Comparison of ENCODE assay signal across 16 cellular contexts in the genomic region with DNA sequence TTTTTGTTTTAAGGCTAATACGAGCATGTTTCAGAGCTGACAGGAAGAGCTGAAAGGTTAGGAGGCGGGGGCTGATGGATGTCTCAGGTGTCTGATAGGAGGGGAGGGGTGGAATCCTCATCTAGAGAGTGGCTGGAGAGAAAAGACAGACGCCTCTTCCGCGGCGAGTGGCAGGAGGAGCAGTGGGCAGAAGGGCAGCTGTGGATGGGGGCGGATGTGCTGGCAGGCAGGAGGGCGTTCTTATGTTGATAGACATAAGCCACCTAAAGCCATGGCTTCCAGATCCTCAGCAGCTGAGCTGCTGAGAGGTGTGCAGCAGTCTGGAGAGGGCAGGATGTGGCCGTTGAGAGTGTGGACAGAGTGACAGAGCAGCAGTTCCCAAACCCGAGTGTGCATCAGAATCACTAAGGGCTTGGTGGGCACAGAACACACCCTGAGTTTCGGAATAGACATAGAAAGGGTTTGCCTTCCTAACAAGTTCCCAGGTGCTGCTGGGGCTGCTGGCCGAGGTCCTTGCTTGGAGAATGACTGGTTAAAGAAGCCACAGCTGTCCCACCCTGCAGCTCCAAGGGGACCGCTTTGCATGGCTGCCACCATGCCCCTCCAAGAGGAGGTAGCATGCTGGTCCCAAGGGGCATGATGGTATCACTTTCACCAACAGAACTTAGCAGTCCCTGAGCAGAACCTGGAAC. TPM values are rescaled to one million over a fixed set of nuclear protein-coding genes. Genes with fewer than 3 reads are reported as not detected.
DNase-seq lines count a peak whose midpoint lies in the region; ATAC-seq and TF ChIP-seq lines count a peak whose summit lies in the region.
"Had no signal": no experiment of that assay in that cellular context is flagged by ENCODE, and none has a peak within 500 bp of the region (broad histone marks: within the 10 kb centered on the region; RNA-seq: fewer than 3 reads in every experiment).

No MANE protein-coding gene starts in this region.

- intact Hi-C loops in body of pancreas (cut with DNase I): no loop called here

- H4K20me1 ChIP-seq in BLaER1: peaks cover 8% of the 10 kb centered on the region

- H3K4me3 ChIP-seq in BLaER1: no peak overlapping the region
- H3K4me3 ChIP-seq in iPS-20b (ENCODE audit: low read length): peak overlapping the region; percentile 24; the same call in 1 of the 2 replicates
- H3K4me3 ChIP-seq in body of pancreas: no peak overlapping the region
- H3K4me3 ChIP-seq: hepatocyte, mucosa of descending colon, uterus had no signal

- H3K4me2 ChIP-seq in BLaER1: peak overlapping the region; percentile 83
- H3K4me2 ChIP-seq: hepatocyte had no signal

- TF ChIP-seq CTCF in body of pancreas (IDR thresholded peaks at IDR 0.05): no peak

- H3K9me3 ChIP-seq in BLaER1: no peaks in the 10 kb centered on the region
- no peaks in the 10 kb centered on the region for H3K9me3 ChIP-seq in iPS-20b (ENCODE audit: insufficient read depth, low read depth, low read length)
- no peaks in the 10 kb centered on the region for H3K9me3 ChIP-seq in body of pancreas
- H3K9me3 ChIP-seq: mucosa of descending colon, uterus had no signal

- H3K4me1 ChIP-seq in BLaER1 (peaks cover 47% of the 10 kb centered on the region), iPS-20b (ENCODE audit: insufficient read depth, low read length) (peaks cover 13% of the 10 kb centered on the region), body of pancreas (peaks cover 23% of the 10 kb centered on the region)
- H3K4me1 ChIP-seq: uterus had no signal

- DNase-seq in ELF-1 (ENCODE audit: low read depth, low spot score) (peak; percentile 54), NCI-H524 treated with DMSO at 0.1 percent for 48 hours (lab: John Stamatoyannopoulos, UW) (peak; percentile 18), NCI-H2107 treated with DMSO at 0.1 percent for 48 hours (lab: John Stamatoyannopoulos, UW; ENCODE audit: unreplicated experiment) (no peak), HuH-7.5 (ENCODE audit: low spot score) (no peak), body of pancreas (no peak)
- DNase-seq: activated CD4-positive, alpha-beta T cell treated with anti-CD3 and anti-CD28 coated beads, Interleukin-2, amount 50 U/mL, for 1 hour; amniotic stem cell; HCEC 1CT; KG1; mucosa of descending colon; uterus had no signal

- H3K27ac ChIP-seq in BLaER1 (no peak overlapping the region; the same call in 1 of the 2 replicates), iPS-20b (ENCODE audit: low read length) (no peak overlapping the region), body of pancreas (no peak overlapping the region)
- H3K27ac ChIP-seq: hepatocyte, uterus had no signal

- H3K9ac ChIP-seq in BLaER1 (peak overlapping the region; percentile 4; the same call in 1 of the 2 replicates), iPS-20b (ENCODE audit: low read depth, low read length) (peak overlapping the region; percentile 9; the same call in 1 of the 2 replicates)

- WGBS in body of pancreas, 2 donors: 38 to 42% methylated on average over 12 to 13 of the region's 13 CpGs

- ATAC-seq in GM19395 (IDR thresholded peaks at IDR 0.05; ENCODE audit: unreplicated experiment): no peak
- no peak for ATAC-seq in body of pancreas
- ATAC-seq: mucosa of descending colon, sciatic nerve had no signal

- H3K27me3 ChIP-seq in BLaER1: no peaks in the 10 kb centered on the region
- H3K27me3 ChIP-seq in iPS-20b (ENCODE audit: insufficient read depth, low read length): peaks cover 10% of the 10 kb centered on the region; the same call in 1 of the 2 replicates
- no peaks in the 10 kb centered on the region for H3K27me3 ChIP-seq in body of pancreas
- H3K27me3 ChIP-seq: hepatocyte, uterus had no signal

- no peak for TF ChIP-seq POLR2A in body of pancreas (IDR thresholded peaks at IDR 0.05)

- H3K36me3 ChIP-seq in BLaER1: no peaks in the 10 kb centered on the region
- no peaks in the 10 kb centered on the region for H3K36me3 ChIP-seq in iPS-20b (ENCODE audit: insufficient read depth, low read depth, low read length)
- H3K36me3 ChIP-seq in body of pancreas (replicated peaks in 1 of 2; ENCODE audit: insufficient read depth in 1 of 2, low read depth in 2 of 2): no peaks in the 10 kb centered on the region
- H3K36me3 ChIP-seq: uterus had no signal

RNA-seq across cellular contexts. Expression of a gene that starts 3.0 kb away (rescaled TPM):
- 10 to 100 TPM; 32.9 to 43.8 TPM for total RNA-seq in body of pancreas

Comparison
In these comparisons a context has a peak if more than half of its experiments do, and no peak if none do; other contexts are left out.
1. DNase-seq: peak in ELF-1 (single experiment) and NCI-H524 treated with DMSO at 0.1 percent for 48 hours (single experiment); none in NCI-H2107 treated with DMSO at 0.1 percent for 48 hours (single experiment), HuH-7.5 (single experiment) and body of pancreas (0 of 4).